In the genomic region with DNA sequence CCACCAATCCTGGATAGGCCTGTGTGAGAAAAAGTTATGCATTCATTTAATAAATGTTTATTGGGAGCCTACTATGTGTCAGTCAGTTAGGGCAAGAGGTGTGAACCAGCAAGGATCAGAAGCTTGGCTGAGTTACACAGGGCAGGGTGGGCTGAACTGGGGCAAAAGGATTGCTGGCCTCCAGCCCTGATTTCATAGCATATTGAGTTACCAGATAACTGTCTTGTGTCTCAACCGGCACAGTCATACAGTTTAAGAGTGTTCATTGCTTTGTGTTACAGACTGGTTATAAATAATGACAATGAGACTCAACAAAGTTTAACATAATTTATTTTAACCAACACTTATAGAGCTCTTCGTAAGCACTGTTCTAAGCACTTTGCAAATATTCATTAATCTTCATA, we compare ENCODE assay signal across 12 cellular contexts.
DNase-seq lines count a peak whose midpoint lies in the region; ATAC-seq, FAIRE-seq and TF ChIP-seq lines count a peak whose summit lies in the region.
"Had no signal": no experiment of that assay in that cellular context is flagged by ENCODE, and none has a peak within 500 bp of the region (broad histone marks: within the 10 kb centered on the region; RNA-seq: fewer than 3 reads in every experiment).

No MANE protein-coding gene starts in this region.

- H3K4me2 ChIP-seq in astrocyte (ENCODE audit: low read length), result peak overlapping the region; percentile 67

- H3K36me3 ChIP-seq in astrocyte (ENCODE audit: insufficient read depth, low read length), result no peaks in the 10 kb centered on the region

- H3K27me3 ChIP-seq in AG04450 (ENCODE audit: control insufficient read depth, insufficient read depth, low read length), result peaks cover 1% of the 10 kb centered on the region
- no peaks in the 10 kb centered on the region for H3K27me3 ChIP-seq in astrocyte (ENCODE audit: insufficient read depth, low read length)

- H3K27ac Mint-ChIP-seq in astrocyte (ENCODE audit: unreplicated experiment), result peak overlapping the region; percentile 95
- no peak overlapping the region for H3K27ac Mint-ChIP-seq in activated CD4-positive, alpha-beta T cell treated with anti-CD3 and anti-CD28 coated beads, Interleukin-2, amount 10 ng/mL, durations not matched to agents 24 days and 14 days

- H3K9ac ChIP-seq in astrocyte (ENCODE audit: low read length), result peak overlapping the region; percentile 75

- H3K36me3 Mint-ChIP-seq in astrocyte (ENCODE audit: low read depth, unreplicated experiment), result no peaks in the 10 kb centered on the region
- no peaks in the 10 kb centered on the region for H3K36me3 Mint-ChIP-seq in activated CD4-positive, alpha-beta T cell treated with anti-CD3 and anti-CD28 coated beads, Interleukin-2, amount 10 ng/mL, durations not matched to agents 24 days and 14 days (ENCODE audit: low read depth)
- H3K36me3 Mint-ChIP-seq: CD8-positive, alpha-beta memory T cell had no signal

- no peak for ATAC-seq in HG03460 (IDR thresholded peaks at IDR 0.05; ENCODE audit: unreplicated experiment)
- ATAC-seq: left colon had no signal

- FAIRE-seq in astrocyte (lab: Jason Lieb, UNC), result peak; percentile 94

- POLR2A ChIA-PET in AG04450 (lab: Yijun Ruan, JAX), result interaction anchor here (1.3 kb wide), 1 partner anchor 9 kb away, joined by 3 read pairs; no protein-coding TSS in a partner anchor

- H2AFZ ChIP-seq in astrocyte (ENCODE audit: low read depth, low read length), result peak overlapping the region; percentile 13

- no peaks in the 10 kb centered on the region for H3K27me3 Mint-ChIP-seq in astrocyte (ENCODE audit: low read depth, unreplicated experiment)
- peaks cover 3% of the 10 kb centered on the region for H3K27me3 Mint-ChIP-seq in activated CD4-positive, alpha-beta T cell treated with anti-CD3 and anti-CD28 coated beads, Interleukin-2, amount 10 ng/mL, durations not matched to agents 24 days and 14 days

- CTCF ChIA-PET in AG04450 (lab: Charles Lee), result no interaction called here

- H3K9me3 ChIP-seq in AG04450 (ENCODE audit: control insufficient read depth, insufficient read depth, low read length) (no peaks in the 10 kb centered on the region), astrocyte (ENCODE audit: insufficient read depth, low read depth, low read length) (no peaks in the 10 kb centered on the region)

- TF ChIP-seq CTCF in AG04450 (IDR thresholded peaks at IDR 0.05; ENCODE audit: low read depth, low read length) (no peak), astrocyte (IDR thresholded peaks at IDR 0.05; ENCODE audit: insufficient read depth, low read depth, low read length) (no peak)

- peak overlapping the region; percentile 36 for H3K4me3 Mint-ChIP-seq in astrocyte (ENCODE audit: unreplicated experiment)
- no peak overlapping the region for H3K4me3 Mint-ChIP-seq in activated CD4-positive, alpha-beta T cell treated with anti-CD3 and anti-CD28 coated beads, Interleukin-2, amount 10 ng/mL, durations not matched to agents 24 days and 14 days
- H3K4me3 Mint-ChIP-seq: CD8-positive, alpha-beta memory T cell had no signal

- H3K9me3 Mint-ChIP-seq in astrocyte (ENCODE audit: unreplicated experiment), result no peaks in the 10 kb centered on the region
- no peaks in the 10 kb centered on the region for H3K9me3 Mint-ChIP-seq in activated CD4-positive, alpha-beta T cell treated with anti-CD3 and anti-CD28 coated beads, Interleukin-2, amount 10 ng/mL, durations not matched to agents 24 days and 14 days
- H3K9me3 Mint-ChIP-seq: CD8-positive, alpha-beta memory T cell had no signal

- intact Hi-C loops in activated CD4-positive, alpha-beta T cell treated with anti-CD3 and anti-CD28 coated beads, Interleukin-2, amount 10 ng/mL, durations not matched to agents 24 days and 14 days (cut with micrococcal nuclease), result loop anchor here (5.0 to 10.0 kb wide), 2 partner anchors 213 to 505 kb away; no protein-coding TSS in a partner anchor

- H3K4me1 Mint-ChIP-seq in astrocyte (ENCODE audit: low read depth, unreplicated experiment), result peaks cover 64% of the 10 kb centered on the region
- H3K4me1 Mint-ChIP-seq in activated CD4-positive, alpha-beta T cell treated with anti-CD3 and anti-CD28 coated beads, Interleukin-2, amount 10 ng/mL, durations not matched to agents 24 days and 14 days, result peaks cover 22% of the 10 kb centered on the region

- H3K4me3 ChIP-seq in AG04450 (ENCODE audit: low read depth, low read length), result no peak overlapping the region
- peak overlapping the region; percentile 11 for H3K4me3 ChIP-seq in astrocyte (ENCODE audit: insufficient read depth, low read depth, low read length)

- H4K20me1 ChIP-seq in astrocyte (ENCODE audit: insufficient read depth, low read length), result no peaks in the 10 kb centered on the region

- peak; percentile 42 for DNase-seq in AG04450 (ENCODE audit: low read depth, low spot score)
- peak; percentile 59 for DNase-seq in HS-5 (ENCODE audit: low read depth)
- peak; percentile 96 for DNase-seq in astrocyte (ENCODE audit: low read depth)
- peak; percentile 87 for DNase-seq in iris pigment epithelial cell (ENCODE audit: low read depth)
- no peak for DNase-seq in activated CD4-positive, alpha-beta T cell treated with anti-CD3 and anti-CD28 coated beads, Interleukin-2, amount 10 ng/mL, durations not matched to agents 24 days and 14 days
- DNase-seq in Ammon's horn (ENCODE audit: low spot score), result no peak
- no peak for DNase-seq in NAMALWA (ENCODE audit: low spot score)
- DNase-seq: CD8-positive, alpha-beta memory T cell; effector CD8-positive, alpha-beta T cell; left colon; NCI-H1092 had no signal

- H3K27ac ChIP-seq in AG04450 (ENCODE audit: low read depth, low read length) (no peak overlapping the region), astrocyte (ENCODE audit: low read depth, low read length) (peak overlapping the region; percentile 93)

- no peaks in the 10 kb centered on the region for H3K79me2 ChIP-seq in astrocyte (ENCODE audit: insufficient read depth, low read length)

- peaks cover 51% of the 10 kb centered on the region for H3K4me1 ChIP-seq in astrocyte (ENCODE audit: insufficient read depth, low read length)

Comparison
In these comparisons a context has a peak if more than half of its experiments do, and no peak if none do; other contexts are left out.
1. DNase-seq: peak in AG04450 (single experiment), HS-5 (single experiment), astrocyte (single experiment) and iris pigment epithelial cell (single experiment); none in activated CD4-positive, alpha-beta T cell treated with anti-CD3 and anti-CD28 coated beads, Interleukin-2, amount 10 ng/mL, durations not matched to agents 24 days and 14 days (single experiment), Ammon's horn (single experiment) and NAMALWA (single experiment).